8 cellular contexts compared by ENCODE assay signal in the genomic region with DNA sequence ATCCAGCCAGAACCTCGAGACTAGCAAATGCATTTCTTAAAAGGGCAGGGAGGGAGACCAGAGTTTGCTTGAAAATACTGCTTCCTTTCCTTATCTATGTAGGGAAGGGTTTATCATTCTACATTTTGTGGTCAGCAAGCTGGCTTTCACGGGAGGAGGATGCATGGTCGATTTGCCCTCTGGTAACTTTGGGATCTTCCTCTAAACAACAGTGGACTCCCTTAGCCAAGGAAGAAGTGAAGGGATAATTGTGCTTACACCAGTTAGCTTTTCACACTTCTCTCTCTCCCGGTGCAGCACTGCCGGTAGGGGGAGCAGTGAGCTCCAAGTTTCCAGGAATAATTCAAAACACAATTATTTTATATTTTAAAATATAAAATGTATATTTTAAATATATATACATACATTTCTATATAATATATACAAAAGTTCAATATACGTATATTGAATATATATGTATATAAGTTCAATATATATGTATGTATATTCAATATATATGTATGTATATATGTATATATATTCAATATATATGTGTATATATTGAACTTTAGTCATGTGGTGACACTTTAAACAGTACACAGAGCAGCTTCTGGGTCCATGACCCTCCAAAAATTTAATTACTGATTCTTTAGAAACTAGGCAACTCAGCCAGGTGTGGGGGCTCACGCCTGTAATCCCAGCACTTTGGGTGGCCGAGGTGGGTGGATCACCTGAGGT. TPM values are rescaled to one million over a fixed set of nuclear protein-coding genes. Genes with fewer than 3 reads are reported as not detected.
DNase-seq lines count a peak whose midpoint lies in the region; ATAC-seq, FAIRE-seq and TF ChIP-seq lines count a peak whose summit lies in the region.

No MANE protein-coding gene starts in this region.

- no peak overlapping the region for H3K18ac ChIP-seq in H1 (ENCODE audit: extremely low read depth, low read length)

- DNase-seq in EL (peak; percentile 59), NAMALWA (ENCODE audit: low spot score) (peak; percentile 53), H1 (ENCODE audit: low read depth in 1 of 2, low spot score in 2 of 2) (peak in 1 of 2 experiments; percentile 74), lung microvascular endothelial cell (ENCODE audit: low read depth in 2 of 2) (peak; percentile 73 to 77), NCI-H1092 treated with DMSO at 0.1 percent for 48 hours (lab: John Stamatoyannopoulos, UW) (no peak)
- DNase-seq in activated CD8-positive, alpha-beta T cell treated with anti-CD3 and anti-CD28 coated beads, Interleukin-2, amount 10 ng/mL, durations not matched to agents 7 days and 5 days = peak; percentile 59
- peak in 2 of 3 donors; percentile 27 to 45 for DNase-seq in stimulated activated CD4-positive, alpha-beta T cell treated with anti-CD3 and anti-CD28 coated beads, TNF-alpha, amount 100 ng/mL, for 48 hours (ENCODE audit: low read depth in 3 of 3)

- POLR2A ChIA-PET in activated CD8-positive, alpha-beta T cell treated with anti-CD3 and anti-CD28 coated beads, Interleukin-2, amount 10 ng/mL, durations not matched to agents 7 days and 5 days (lab: Charles Lee) = interaction anchor here (1.1 kb wide), 2 partner anchors 11 to 43 kb away, joined by 3 to 4 read pairs; no protein-coding TSS in a partner anchor
- POLR2A ChIA-PET in H1 (lab: Charles Lee; ENCODE audit: partially characterized antibody) = interaction anchor here (0.9 to 6.1 kb wide), 5 partner anchors 10 to 43 kb away, joined by 3 to 34 read pairs (median 5); a partner anchor contains a TSS

- H2BK15ac ChIP-seq in H1 (ENCODE audit: low read length) = 0 out of 2 replicates have a peak overlapping the region, but pooled peaks have one; percentile 61

- peaks cover 2 to 11% (median 5%) of the 10 kb centered on the region in 4 experiments; a peak in 5 of 7 replicates for H3K4me1 ChIP-seq in H1 (replicated peaks in 1 of 4; ENCODE audit: control insufficient read depth in 3 of 4, insufficient read depth in 4 of 4, low read length in 3 of 4)

- no peak overlapping the region for H3K4ac ChIP-seq in H1 (replicated peaks; ENCODE audit: insufficient read length, low read depth, low read length)

- H2BK20ac ChIP-seq in H1 (ENCODE audit: low read length) = no peak overlapping the region

- no peaks in the 10 kb centered on the region for H3K23me2 ChIP-seq in H1 (ENCODE audit: low read depth, low read length)

- H3K9me3 ChIP-seq in H1 (ENCODE audit: insufficient read depth in 2 of 2, low read depth in 1 of 2, low read length in 1 of 2) = no peaks in the 10 kb centered on the region

- H4K91ac ChIP-seq in H1 (replicated peaks; ENCODE audit: insufficient read length, low read length) = no peak overlapping the region

- H3K27me3 Mint-ChIP-seq in activated CD8-positive, alpha-beta T cell treated with anti-CD3 and anti-CD28 coated beads, Interleukin-2, amount 10 ng/mL, durations not matched to agents 7 days and 5 days (ENCODE audit: low read depth) = no peaks in the 10 kb centered on the region

- no peak overlapping the region for H3K23ac ChIP-seq in H1 (ENCODE audit: insufficient read length)

- peak in 1 of 2 experiments; percentile 46; a peak in 3 of 4 replicates for TF ChIP-seq RAD21 in H1 (IDR thresholded peaks at IDR 0.05 in 1 of 2, conservative IDR thresholded peaks at IDR 0.05 in 1 of 2; ENCODE audit: low read depth in 2 of 2, low read length in 2 of 2)

- H3K56ac ChIP-seq in H1 (replicated peaks; ENCODE audit: insufficient read length, low read depth, low read length) = no peak overlapping the region

- WGBS in H1 (ENCODE audit: extremely low coverage in 1 of 2, insufficient coverage in 1 of 2, insufficient read length in 1 of 2, insufficient replicate concordance in 2 of 2, low coverage in 1 of 2, low lambda C conversion rate in 2 of 2, missing lambda C conversion rate in 1 of 2), 2 experiments = 50% methylated on average over 8 of the region's 8 CpGs; no CpG with 5 or more reads in 1 of the 2 experiments

- H2AK5ac ChIP-seq in H1 (ENCODE audit: low read depth, low read length) = no peak overlapping the region

- H3K27ac ChIP-seq in H1 (ENCODE audit: low read depth, low read length) = no peak overlapping the region

- no peaks in the 10 kb centered on the region for H3K9me3 Mint-ChIP-seq in activated CD8-positive, alpha-beta T cell treated with anti-CD3 and anti-CD28 coated beads, Interleukin-2, amount 10 ng/mL, durations not matched to agents 7 days and 5 days (ENCODE audit: insufficient read depth)

- peak overlapping the region; percentile 69 for H3K27ac Mint-ChIP-seq in activated CD8-positive, alpha-beta T cell treated with anti-CD3 and anti-CD28 coated beads, Interleukin-2, amount 10 ng/mL, durations not matched to agents 7 days and 5 days

- no peak overlapping the region for H4K5ac ChIP-seq in H1 (ENCODE audit: insufficient read length, low read depth, low read length)

- no peaks in the 10 kb centered on the region for H3K79me1 ChIP-seq in H1 (ENCODE audit: low read depth, low read length)

- no peak for TF ChIP-seq POLR2A in H1 (IDR thresholded peaks at IDR 0.05; ENCODE audit: control extremely low read depth in 1 of 2, low read depth in 2 of 2, low read length in 2 of 2)

- H3K4me3 Mint-ChIP-seq in activated CD8-positive, alpha-beta T cell treated with anti-CD3 and anti-CD28 coated beads, Interleukin-2, amount 10 ng/mL, durations not matched to agents 7 days and 5 days = peak overlapping the region; percentile 67

- no peak for FAIRE-seq in H1 (lab: Jason Lieb, UNC)

- H3K4me3 ChIP-seq in H1 (ENCODE audit: extremely low read depth in 1 of 4, insufficient read depth in 2 of 4, low read depth in 3 of 4, low read length in 4 of 4) = 0 out of 8 replicates have a peak overlapping the region, but pooled peaks of 1 of the 4 experiments have one; percentile 58

- ATAC-seq in activated CD8-positive, alpha-beta T cell treated with anti-CD3 and anti-CD28 coated beads, Interleukin-2, amount 10 ng/mL, durations not matched to agents 7 days and 5 days = peak; percentile 52
- ATAC-seq in HG02870 (IDR thresholded peaks at IDR 0.05; ENCODE audit: unreplicated experiment) = no peak

- peak; percentile 56 to 64 (median 59) for TF ChIP-seq CTCF in H1 (IDR thresholded peaks at IDR 0.05; ENCODE audit: control extremely low read depth in 1 of 3, insufficient read depth in 1 of 3, low read depth in 1 of 3, low read length in 3 of 3)

- H3K9ac ChIP-seq in H1 (replicated peaks in 1 of 4; ENCODE audit: extremely low read depth in 1 of 4, low read depth in 3 of 4, low read length in 3 of 4) = no peak overlapping the region; a peak in 1 of 7 replicates

- peak overlapping the region in 1 of 2 experiments; percentile 49; a peak in 1 of 4 replicates for H3K4me2 ChIP-seq in H1 (ENCODE audit: insufficient read depth in 1 of 2, low read depth in 2 of 2, low read length in 2 of 2)

- H3K4me1 Mint-ChIP-seq in activated CD8-positive, alpha-beta T cell treated with anti-CD3 and anti-CD28 coated beads, Interleukin-2, amount 10 ng/mL, durations not matched to agents 7 days and 5 days (ENCODE audit: low read depth) = peaks cover 25% of the 10 kb centered on the region

- CTCF ChIA-PET in activated CD8-positive, alpha-beta T cell treated with anti-CD3 and anti-CD28 coated beads, Interleukin-2, amount 10 ng/mL, durations not matched to agents 7 days and 5 days (lab: Charles Lee) = interaction anchor here (0.5 to 2.7 kb wide), 27 partner anchors 8 to 450 kb away, joined by 3 to 26 read pairs (median 4); a partner anchor contains a TSS
- CTCF ChIA-PET in H1 (lab: Charles Lee; ENCODE audit: partially characterized antibody) = interaction anchor here (0.5 to 3.0 kb wide), 25 partner anchors 10 to 1558 kb away, joined by 3 to 29 read pairs (median 4); no protein-coding TSS in a partner anchor

- TF ChIP-seq EP300 in H1 (IDR thresholded peaks at IDR 0.05; ENCODE audit: borderline replicate concordance in 1 of 2, low read depth in 2 of 2, low read length in 2 of 2) = no peak

- no peaks in the 10 kb centered on the region for H4K20me1 ChIP-seq in H1 (replicated peaks in 1 of 2; ENCODE audit: control insufficient read depth in 1 of 2, insufficient read depth in 2 of 2, low read length in 2 of 2)

- no peak overlapping the region for H3K14ac ChIP-seq in H1 (ENCODE audit: insufficient read length)

- no peaks in the 10 kb centered on the region for H3K79me2 ChIP-seq in H1 (ENCODE audit: control insufficient read depth in 1 of 2, insufficient read depth in 2 of 2, low read length in 2 of 2)

- 0 out of 2 replicates have a peak overlapping the region, but pooled peaks have one; percentile 42 for H2AFZ ChIP-seq in H1 (ENCODE audit: low read length)

- H2BK120ac ChIP-seq in H1 (replicated peaks; ENCODE audit: low read depth, low read length) = no peak overlapping the region

- no peak overlapping the region; the same call in 1 of the 2 replicates for H2BK12ac ChIP-seq in H1 (ENCODE audit: low read depth, low read length)

- H4K8ac ChIP-seq in H1 (ENCODE audit: extremely low read depth, insufficient read depth, low read length) = no peak overlapping the region

- peak overlapping the region; percentile 35; the same call in 1 of the 2 replicates for H2BK5ac ChIP-seq in H1 (ENCODE audit: low read depth, low read length)

- peaks cover 22% of the 10 kb centered on the region for H3K36me3 Mint-ChIP-seq in activated CD8-positive, alpha-beta T cell treated with anti-CD3 and anti-CD28 coated beads, Interleukin-2, amount 10 ng/mL, durations not matched to agents 7 days and 5 days (ENCODE audit: low read depth)

- H3K36me3 ChIP-seq in H1 (ENCODE audit: control insufficient read depth in 2 of 4, insufficient read depth in 4 of 4, low read length in 3 of 4) = peaks cover 7 to 28% (median 17%) of the 10 kb centered on the region in 4 experiments

- H3K27me3 ChIP-seq in H1 (replicated peaks in 1 of 4; ENCODE audit: control insufficient read depth in 3 of 4, extremely low read depth in 1 of 4, insufficient read depth in 3 of 4, low read length in 3 of 4) = no peaks in the 10 kb centered on the region; a peak in 1 of 7 replicates

RNA-seq across cellular contexts. Expression of a gene that starts 4.5 kb away (rescaled TPM):
- 10 to 100 TPM; 11.9 to 14.8 TPM for total RNA-seq in activated CD8-positive, alpha-beta T cell treated with anti-CD3 and anti-CD28 coated beads, Interleukin-2, amount 10 ng/mL, durations not matched to agents 7 days and 5 days
- 12.9 and 15.3 TPM in 2 replicates for total RNA-seq in H1 (2021; fragmentation: NEBNext Ultra II Directional; extraction: Animal tissue kit (Norgen Biotek cat#: 25700))
- 5.8 and 7.1 TPM in 2 replicates for polyA plus RNA-seq in H1 (2011; rRNA removed)
- polyA plus RNA-seq in H1 (2011; cell fraction: cytosol; rRNA removed) = 6.0 TPM
- polyA plus RNA-seq in H1 (2011; cell fraction: nucleus; rRNA removed) = 21.8 TPM
- polyA plus RNA-seq in H1 (2012, experiment 1 of 2) = 6.1 to 11.0 TPM (median 7.5 TPM) in 4 replicates
- 6.7 TPM for polyA plus RNA-seq in H1 (2012, experiment 2 of 2)
- 4.1 TPM for polyA plus RNA-seq in H1 (2013, experiment 1 of 2)
- polyA plus RNA-seq in H1 (2013, experiment 2 of 2) = 3.8 TPM
- polyA minus RNA-seq in H1 (2011; rRNA and poly(A)+ RNA removed) = 19.8 and 21.9 TPM in 2 replicates
- 10.1 TPM for polyA minus RNA-seq in H1 (2011; cell fraction: cytosol; rRNA and poly(A)+ RNA removed)
- 45.1 TPM for polyA minus RNA-seq in H1 (2011; cell fraction: nucleus; rRNA and poly(A)+ RNA removed)
- total RNA-seq in lung microvascular endothelial cell = 1.7 and 3.4 TPM in 2 replicates

RNA-seq across cellular contexts. Expression of a gene that starts 14.5 kb away (rescaled TPM):
- total RNA-seq in activated CD8-positive, alpha-beta T cell treated with anti-CD3 and anti-CD28 coated beads, Interleukin-2, amount 10 ng/mL, durations not matched to agents 7 days and 5 days = 10 to 100 TPM; 61.5 to 66.8 TPM
- total RNA-seq in H1 (2021; fragmentation: NEBNext Ultra II Directional; extraction: Animal tissue kit (Norgen Biotek cat#: 25700)) = 160 and 163 TPM in 2 replicates
- 71.6 and 84.5 TPM in 2 replicates for polyA plus RNA-seq in H1 (2011; rRNA removed)
- polyA plus RNA-seq in H1 (2011; cell fraction: cytosol; rRNA removed) = 88.1 TPM
- 76.8 TPM for polyA plus RNA-seq in H1 (2011; cell fraction: nucleus; rRNA removed)
- 113 to 132 TPM (median 117 TPM) in 4 replicates for polyA plus RNA-seq in H1 (2012, experiment 1 of 2)
- polyA plus RNA-seq in H1 (2012, experiment 2 of 2) = 86.7 TPM
- 72.7 TPM for polyA plus RNA-seq in H1 (2013, experiment 1 of 2)
- 74.4 TPM for polyA plus RNA-seq in H1 (2013, experiment 2 of 2)
- polyA minus RNA-seq in H1 (2011; rRNA and poly(A)+ RNA removed) = 44.3 and 67.5 TPM in 2 replicates
- 45.7 TPM for polyA minus RNA-seq in H1 (2011; cell fraction: cytosol; rRNA and poly(A)+ RNA removed)
- polyA minus RNA-seq in H1 (2011; cell fraction: nucleus; rRNA and poly(A)+ RNA removed) = 27.7 TPM
- 17.7 and 22.0 TPM in 2 replicates for total RNA-seq in lung microvascular endothelial cell

RNA-seq across cellular contexts. Expression of a gene that starts 18.7 kb away (rescaled TPM):
- 10 to 100 TPM; 10.8 to 15.3 TPM for total RNA-seq in activated CD8-positive, alpha-beta T cell treated with anti-CD3 and anti-CD28 coated beads, Interleukin-2, amount 10 ng/mL, durations not matched to agents 7 days and 5 days
- 22.5 and 25.9 TPM in 2 replicates for total RNA-seq in H1 (2021; fragmentation: NEBNext Ultra II Directional; extraction: Animal tissue kit (Norgen Biotek cat#: 25700))
- 19.1 and 24.3 TPM in 2 replicates for polyA plus RNA-seq in H1 (2011; rRNA removed)
- 29.1 TPM for polyA plus RNA-seq in H1 (2011; cell fraction: cytosol; rRNA removed)
- 24.8 TPM for polyA plus RNA-seq in H1 (2011; cell fraction: nucleus; rRNA removed)
- 24.6 to 31.1 TPM (median 27.8 TPM) in 4 replicates for polyA plus RNA-seq in H1 (2012, experiment 1 of 2)
- 18.9 TPM for polyA plus RNA-seq in H1 (2012, experiment 2 of 2)
- 19.3 TPM for polyA plus RNA-seq in H1 (2013, experiment 1 of 2)
- 18.1 TPM for polyA plus RNA-seq in H1 (2013, experiment 2 of 2)
- polyA minus RNA-seq in H1 (2011; rRNA and poly(A)+ RNA removed) = 10.2 and 11.3 TPM in 2 replicates
- polyA minus RNA-seq in H1 (2011; cell fraction: cytosol; rRNA and poly(A)+ RNA removed) = 20.2 TPM
- 20.9 TPM for polyA minus RNA-seq in H1 (2011; cell fraction: nucleus; rRNA and poly(A)+ RNA removed)
- total RNA-seq in lung microvascular endothelial cell = 5.4 and 5.9 TPM in 2 replicates

RNA-seq across cellular contexts. Expression of a gene that starts 59.6 kb away (rescaled TPM):
- 1 to 10 TPM; 5.9 to 8.8 TPM for total RNA-seq in activated CD8-positive, alpha-beta T cell treated with anti-CD3 and anti-CD28 coated beads, Interleukin-2, amount 10 ng/mL, durations not matched to agents 7 days and 5 days
- 6.6 and 7.0 TPM in 2 replicates for total RNA-seq in H1 (2021; fragmentation: NEBNext Ultra II Directional; extraction: Animal tissue kit (Norgen Biotek cat#: 25700))
- 12.2 and 14.6 TPM in 2 replicates for polyA plus RNA-seq in H1 (2011; rRNA removed)
- polyA plus RNA-seq in H1 (2011; cell fraction: cytosol; rRNA removed) = 9.3 TPM
- 11.6 TPM for polyA plus RNA-seq in H1 (2011; cell fraction: nucleus; rRNA removed)
- 4.3 to 7.5 TPM (median 4.8 TPM) in 4 replicates for polyA plus RNA-seq in H1 (2012, experiment 1 of 2)
- 2.6 TPM for polyA plus RNA-seq in H1 (2012, experiment 2 of 2)
- polyA plus RNA-seq in H1 (2013, experiment 1 of 2) = 4.7 TPM
- polyA plus RNA-seq in H1 (2013, experiment 2 of 2) = 5.7 TPM
- 14.2 and 14.3 TPM in 2 replicates for polyA minus RNA-seq in H1 (2011; rRNA and poly(A)+ RNA removed)
- 6.1 TPM for polyA minus RNA-seq in H1 (2011; cell fraction: cytosol; rRNA and poly(A)+ RNA removed)
- polyA minus RNA-seq in H1 (2011; cell fraction: nucleus; rRNA and poly(A)+ RNA removed) = 7.1 TPM
- 4.8 and 5.7 TPM in 2 replicates for total RNA-seq in lung microvascular endothelial cell
